8 cellular contexts compared by ENCODE assay signal in genomic region chr2:216034065-216034464, GRCh38. TPM values are rescaled to one million over a fixed set of nuclear protein-coding genes. Genes with fewer than 3 reads are reported as not detected.
DNase-seq lines count a peak whose midpoint lies in the region; ATAC-seq and TF ChIP-seq lines count a peak whose summit lies in the region.

No MANE protein-coding gene starts in this region.

- peak; percentile 93 for TF ChIP-seq CTCF in GM12872 (IDR thresholded peaks at IDR 0.05; ENCODE audit: insufficient read depth, low read depth, low read length)

- no peak overlapping the region for H3K27ac Mint-ChIP-seq in activated CD4-positive, alpha-beta T cell treated with anti-CD3 and anti-CD28 coated beads, Interleukin-2, amount 10 ng/mL, durations not matched to agents 7 days and 5 days

- POLR2A ChIA-PET in activated CD4-positive, alpha-beta T cell treated with anti-CD3 and anti-CD28 coated beads, Interleukin-2, amount 10 ng/mL, durations not matched to agents 7 days and 5 days (lab: Charles Lee), result no interaction called here

- DNase-seq in NCI-H2227 treated with DMSO at 0.1 percent for 48 hours (lab: John Stamatoyannopoulos, UW) (peak; percentile 67), dermis blood vessel endothelial cell (peak; percentile 91), medulla oblongata (ENCODE audit: extremely low spot score) (peak; percentile 80), GM19240 (ENCODE audit: insufficient read length, low spot score) (no peak)
- DNase-seq in activated CD4-positive, alpha-beta T cell treated with anti-CD3 and anti-CD28 coated beads, Interleukin-2, amount 10 ng/mL, durations not matched to agents 7 days and 5 days, result peak; percentile 84
- DNase-seq in stimulated activated CD8-positive, alpha-beta memory T cell treated with anti-CD3 and anti-CD28 coated beads, Interleukin-2, amount 100 ng/mL, for 1 hour (ENCODE audit: low read depth in 2 of 2), result peak; percentile 59 to 62

- CTCF ChIA-PET in activated CD4-positive, alpha-beta T cell treated with anti-CD3 and anti-CD28 coated beads, Interleukin-2, amount 10 ng/mL, durations not matched to agents 7 days and 5 days (lab: Charles Lee), result interaction anchor here (0.6 to 2.9 kb wide), 16 partner anchors 9 to 623 kb away, joined by 3 to 16 read pairs (median 4); no protein-coding TSS in a partner anchor

- peaks cover 34% of the 10 kb centered on the region for H3K4me1 Mint-ChIP-seq in activated CD4-positive, alpha-beta T cell treated with anti-CD3 and anti-CD28 coated beads, Interleukin-2, amount 10 ng/mL, durations not matched to agents 7 days and 5 days

- H3K9me3 Mint-ChIP-seq in activated CD4-positive, alpha-beta T cell treated with anti-CD3 and anti-CD28 coated beads, Interleukin-2, amount 10 ng/mL, durations not matched to agents 7 days and 5 days, result no peaks in the 10 kb centered on the region

- H3K27me3 Mint-ChIP-seq in activated CD4-positive, alpha-beta T cell treated with anti-CD3 and anti-CD28 coated beads, Interleukin-2, amount 10 ng/mL, durations not matched to agents 7 days and 5 days, result no peaks in the 10 kb centered on the region

- ATAC-seq in HG02763 (IDR thresholded peaks at IDR 0.05; ENCODE audit: unreplicated experiment), result peak; percentile 43

- H3K4me3 Mint-ChIP-seq in activated CD4-positive, alpha-beta T cell treated with anti-CD3 and anti-CD28 coated beads, Interleukin-2, amount 10 ng/mL, durations not matched to agents 7 days and 5 days, result no peak overlapping the region

- peaks cover 25% of the 10 kb centered on the region for H3K36me3 Mint-ChIP-seq in activated CD4-positive, alpha-beta T cell treated with anti-CD3 and anti-CD28 coated beads, Interleukin-2, amount 10 ng/mL, durations not matched to agents 7 days and 5 days (ENCODE audit: low read depth)

RNA-seq across cellular contexts. Expression of gene MREG, which starts 20.7 kb away (rescaled TPM):
- total RNA-seq in activated CD4-positive, alpha-beta T cell treated with anti-CD3 and anti-CD28 coated beads, Interleukin-2, amount 10 ng/mL, durations not matched to agents 7 days and 5 days, result 1 to 10 TPM; 9.0 to 9.6 TPM
- 2.0 and 3.9 TPM in 2 replicates for total RNA-seq in dermis blood vessel endothelial cell

RNA-seq across cellular contexts. Expression of gene PECR, which starts 47.5 kb away (rescaled TPM):
- 10 to 100 TPM; 29.6 to 31.5 TPM for total RNA-seq in activated CD4-positive, alpha-beta T cell treated with anti-CD3 and anti-CD28 coated beads, Interleukin-2, amount 10 ng/mL, durations not matched to agents 7 days and 5 days
- 10.2 and 18.9 TPM in 2 replicates for total RNA-seq in dermis blood vessel endothelial cell

RNA-seq across cellular contexts. Expression of gene TMEM169, which starts 47.7 kb away (rescaled TPM):
- total RNA-seq in activated CD4-positive, alpha-beta T cell treated with anti-CD3 and anti-CD28 coated beads, Interleukin-2, amount 10 ng/mL, durations not matched to agents 7 days and 5 days, result 1 to 10 TPM; 2.6 to 3.0 TPM
- 0.37 and 0.85 TPM in 2 replicates for total RNA-seq in dermis blood vessel endothelial cell
